In the genomic region with DNA sequence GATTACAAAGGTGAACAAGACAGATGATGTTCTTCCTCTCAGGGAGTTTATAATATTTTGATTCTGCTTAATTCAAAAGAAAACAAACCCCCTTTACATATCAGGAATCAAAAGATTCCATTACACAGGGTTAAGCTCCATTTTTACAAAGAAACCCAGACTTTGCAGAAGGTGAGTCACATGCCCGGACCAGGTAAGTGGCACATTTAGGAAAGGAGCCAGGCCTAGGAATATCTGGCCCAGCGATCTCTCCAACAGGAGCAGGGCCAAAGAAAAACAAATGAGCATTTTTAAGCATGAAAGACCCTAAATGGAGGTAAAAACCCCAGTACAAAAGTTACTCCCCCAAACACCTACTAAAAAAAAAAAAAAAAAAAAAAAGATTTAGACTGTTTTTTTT, we compare ENCODE assay signal across 8 cellular contexts. TPM values are rescaled to one million over a fixed set of nuclear protein-coding genes. Genes with fewer than 3 reads are reported as not detected.
DNase-seq lines count a peak whose midpoint lies in the region; ATAC-seq, FAIRE-seq and TF ChIP-seq lines count a peak whose summit lies in the region.

No MANE protein-coding gene starts in this region.

- intact Hi-C loops in cardiac septum (cut with DNase I) (loop anchor here (1.0 to 10.0 kb wide), 4 partner anchors 9 to 418 kb away; partner anchors contain the start of gene ITPRIP), GM12878 (cut with micrococcal nuclease; ENCODE audit: unreplicated experiment) (loop anchor here (5.0 to 10.0 kb wide), 3 partner anchors 50 to 418 kb away; partner anchors contain the start of genes ITPRIP, SFR1 and SLK), upper lobe of right lung (cut with DNase I) (no loop called here)

- SMC1A ChIA-PET in GM12878 (lab: Charles Lee; ENCODE audit: uncharacterized antibody, unreplicated experiment), result interaction anchor here (0.6 to 1.9 kb wide), 8 partner anchors 24 to 207 kb away, joined by 3 to 7 read pairs (median 4); partner anchors contain the start of gene SFR1

- H2BK15ac ChIP-seq in mesenchymal stem cell (ENCODE audit: low read depth, poor library complexity, severe bottlenecking), result no peak overlapping the region

- FAIRE-seq in GM12878 (lab: Jason Lieb, UNC), result no peak

- H3K4me1 ChIP-seq in cardiac muscle cell (ENCODE audit: low read depth), result peaks cover 23% of the 10 kb centered on the region
- H3K4me1 ChIP-seq in GM12878 (ENCODE audit: control insufficient read depth, insufficient read depth, low read length), result peaks cover 11% of the 10 kb centered on the region
- H3K4me1 ChIP-seq in mesenchymal stem cell (ENCODE audit: control insufficient read depth, insufficient read depth, low read depth, low read length), result peaks cover 13% of the 10 kb centered on the region
- peaks cover 24% of the 10 kb centered on the region for H3K4me1 ChIP-seq in upper lobe of right lung

- H3K9ac ChIP-seq in GM12878 (ENCODE audit: control insufficient read depth, insufficient read depth, low read length), result peak overlapping the region; percentile 89
- peak overlapping the region; percentile 97 for H3K9ac ChIP-seq in mesenchymal stem cell (ENCODE audit: low read length)

- no TSS peak for BruUV-seq in GM12878 (replicated peaks; lab: Mats Ljungman, UMichigan)

- H2BK12ac ChIP-seq in mesenchymal stem cell (ENCODE audit: low read length in 2 of 2), result no peak overlapping the region

- H3K36me3 ChIP-seq in cardiac muscle cell, result no peaks in the 10 kb centered on the region
- H3K36me3 ChIP-seq in GM12878 (ENCODE audit: control insufficient read depth in 2 of 2, insufficient read depth in 2 of 2, low read length in 1 of 2), result no peaks in the 10 kb centered on the region
- peaks cover 0 to 25% of the 10 kb centered on the region in 2 experiments for H3K36me3 ChIP-seq in mesenchymal stem cell (ENCODE audit: control insufficient read depth in 1 of 2, insufficient read depth in 2 of 2, low read depth in 1 of 2, low read length in 2 of 2)
- H3K36me3 ChIP-seq in upper lobe of right lung, result no peaks in the 10 kb centered on the region

- 50% methylated on average over 2 of the region's 2 CpGs for WGBS in GM12878 (ENCODE audit: insufficient coverage, insufficient replicate concordance, low lambda C conversion rate, missing lambda C conversion rate)
- 94% methylated on average over 2 of the region's 2 CpGs for WGBS in mesenchymal stem cell

- no peaks in the 10 kb centered on the region for H4K20me1 ChIP-seq in GM12878 (ENCODE audit: control insufficient read depth, insufficient read depth)

- in situ Hi-C loops in GM12878 (cut with MboI), result no loop called here

- TF ChIP-seq RAD21 in GM12878 (IDR thresholded peaks at IDR 0.05; ENCODE audit: insufficient read depth, low read depth, low read length), result no peak

- ATAC-seq in GM12878, result no peak
- no peak for ATAC-seq in upper lobe of right lung

- H2BK5ac ChIP-seq in mesenchymal stem cell (ENCODE audit: low read depth, low read length, poor library complexity, severe bottlenecking), result no peak overlapping the region

- no peak for TF ChIP-seq CTCF in cardiac muscle cell (IDR thresholded peaks at IDR 0.05; ENCODE audit: low read depth, low read length)
- no peak for TF ChIP-seq CTCF in GM12878 (IDR thresholded peaks at IDR 0.05 in 2 of 3, conservative IDR thresholded peaks at IDR 0.05 in 1 of 3; ENCODE audit: control insufficient read depth in 2 of 3, extremely low read depth in 1 of 3, insufficient read depth in 1 of 3, low read depth in 3 of 3, low read length in 3 of 3)
- no peak for TF ChIP-seq CTCF in upper lobe of right lung (IDR thresholded peaks at IDR 0.05)

- no peak for TF ChIP-seq EP300 in GM12878 (IDR thresholded peaks at IDR 0.05; ENCODE audit: borderline replicate concordance in 1 of 2, control insufficient read depth in 1 of 2, low read depth in 2 of 2, low read length in 2 of 2)

- H2BK120ac ChIP-seq in mesenchymal stem cell (ENCODE audit: low read depth, low read length), result no peak overlapping the region

- H3K23ac ChIP-seq in mesenchymal stem cell (ENCODE audit: low read length in 2 of 2), result no peak overlapping the region

- H3K18ac ChIP-seq in mesenchymal stem cell (ENCODE audit: low read depth in 1 of 2, low read length in 2 of 2), result no peak overlapping the region

- H3K9me3 ChIP-seq in cardiac muscle cell (ENCODE audit: low read depth) (no peaks in the 10 kb centered on the region), GM12878 (replicated peaks; ENCODE audit: control insufficient read depth, insufficient read depth, low read length) (peaks cover 6% of the 10 kb centered on the region), mesenchymal stem cell (ENCODE audit: control insufficient read depth, low read length) (no peaks in the 10 kb centered on the region), upper lobe of right lung (no peaks in the 10 kb centered on the region)

- no peaks in the 10 kb centered on the region for H3K27me3 ChIP-seq in cardiac muscle cell
- H3K27me3 ChIP-seq in GM12878 (replicated peaks in 1 of 2; ENCODE audit: control insufficient read depth in 2 of 2, insufficient read depth in 2 of 2, low read length in 1 of 2), result no peaks in the 10 kb centered on the region
- no peaks in the 10 kb centered on the region for H3K27me3 ChIP-seq in mesenchymal stem cell (ENCODE audit: control insufficient read depth in 1 of 2, insufficient read depth in 1 of 2, low read length in 2 of 2)
- H3K27me3 ChIP-seq in upper lobe of right lung, result no peaks in the 10 kb centered on the region

- no peak overlapping the region for H4K8ac ChIP-seq in mesenchymal stem cell (ENCODE audit: low read length)

- POLR2A ChIA-PET in GM12878 (lab: Charles Lee), result interaction anchor here (0.6 to 3.3 kb wide), 7 partner anchors 7 to 66 kb away, joined by 3 to 10 read pairs (median 5); no protein-coding TSS in a partner anchor

- RAD21 ChIA-PET in GM12878 (lab: Charles Lee; ENCODE audit: unreplicated experiment), result interaction anchor here (1.1 to 2.5 kb wide), 3 partner anchors 9 to 206 kb away, joined by 3 to 8 read pairs (median 4); no protein-coding TSS in a partner anchor

- H3K4me3 ChIP-seq in cardiac muscle cell (peak overlapping the region; percentile 66), GM12878 (peak overlapping the region; percentile 83), mesenchymal stem cell (ENCODE audit: insufficient read depth in 1 of 2, low read depth in 1 of 2, low read length in 2 of 2) (peak overlapping the region in 1 of 2 experiments; percentile 93), upper lobe of right lung (peak overlapping the region; percentile 76)

- no peak for DNase-seq in cardiac muscle cell (ENCODE audit: low read depth in 1 of 2, low spot score in 1 of 2)
- DNase-seq in cardiac septum (ENCODE audit: low spot score), result no peak
- no peak for DNase-seq in GM12878 (ENCODE audit: low read depth, low spot score)
- no peak for DNase-seq in mesenchymal stem cell
- DNase-seq in upper lobe of right lung, result no peak
- DNase-seq in DMS114 treated with DMSO at 0.1 percent for 48 hours (lab: John Stamatoyannopoulos, UW; ENCODE audit: unreplicated experiment), result no peak
- no peak for DNase-seq in mesenteric fat pad (ENCODE audit: low spot score)
- DNase-seq in 8988T, result no peak

- peaks cover 19% of the 10 kb centered on the region for H3K79me2 ChIP-seq in GM12878 (ENCODE audit: control insufficient read depth, insufficient read depth, low read length)

- no peak overlapping the region for H3K4ac ChIP-seq in mesenchymal stem cell (ENCODE audit: low read depth in 1 of 2, low read length in 2 of 2)

- peaks cover 14% of the 10 kb centered on the region for H3K79me1 ChIP-seq in mesenchymal stem cell (replicated peaks; ENCODE audit: low read length, poor library complexity, severe bottlenecking)

- H3K14ac ChIP-seq in mesenchymal stem cell (ENCODE audit: low read length in 2 of 2), result no peak overlapping the region

- H3K4me2 ChIP-seq in GM12878 (ENCODE audit: control insufficient read depth, insufficient read depth) (peak overlapping the region; percentile 83), mesenchymal stem cell (ENCODE audit: low read length, poor library complexity, severe bottlenecking) (peak overlapping the region; percentile 86)

- H2AFZ ChIP-seq in GM12878 (ENCODE audit: control insufficient read depth, low read depth, low read length) (no peak overlapping the region), mesenchymal stem cell (ENCODE audit: low read depth, low read length) (no peak overlapping the region)

- no peak overlapping the region for H2AK5ac ChIP-seq in mesenchymal stem cell (ENCODE audit: low read length, severe bottlenecking)

- H4K91ac ChIP-seq in mesenchymal stem cell (ENCODE audit: low read length), result no peak overlapping the region

- no peak overlapping the region for H3K27ac ChIP-seq in cardiac muscle cell
- peak overlapping the region; percentile 83 for H3K27ac ChIP-seq in GM12878 (ENCODE audit: control insufficient read depth, insufficient read depth)
- peak overlapping the region; percentile 100 for H3K27ac ChIP-seq in mesenchymal stem cell (ENCODE audit: low read length, poor library complexity, severe bottlenecking)
- H3K27ac ChIP-seq in upper lobe of right lung, result peak overlapping the region; percentile 97

- TF ChIP-seq POLR2A in GM12878 (IDR thresholded peaks at IDR 0.05; ENCODE audit: low read depth, low read length), result no peak

- CTCF ChIA-PET in GM12878 (lab: Yijun Ruan, JAX), result interaction anchor here (0.6 kb wide), 1 partner anchor 30 kb away, joined by 3 read pairs; no protein-coding TSS in a partner anchor

RNA-seq across cellular contexts. Expression of gene STN1, which starts 1.1 kb away (rescaled TPM):
- total RNA-seq in cardiac muscle cell (39.5 and 44.7 TPM in 2 replicates), cardiac septum (33.9 TPM), GM12878 (2014; rRNA removed) (26.7 and 33.4 TPM in 2 replicates), GM12878 (2014; rRNA removed; fragmentation: Illumina TruSeq; extraction: Trizol) (30.4 and 33.3 TPM in 2 replicates), GM12878 (2021) (21.7 and 22.2 TPM in 2 replicates), upper lobe of right lung (42.3 TPM), mesenteric fat pad (18.9 TPM)
- polyA plus RNA-seq in cardiac muscle cell (43.5 and 73.0 TPM in 2 replicates), GM12878 (2011; rRNA removed) (31.8 and 35.7 TPM in 2 replicates), GM12878 (2014; fragmentation: Illumina TruSeq; extraction: Trizol) (28.7 and 31.1 TPM in 2 replicates), GM12878 (2014; fragmentation: Nextera tagmentation; extraction: Ambion mirVana) (10 to 100 TPM; 26.5 to 27.8 TPM), GM12878 (2014; rRNA removed) (24.9 and 29.3 TPM in 2 replicates), GM12878 (2016; fragmentation: Nextera tagmentation; extraction: Ambion mirVana) (10 to 100 TPM; 26.7 to 31.6 TPM)
- total RNA-seq in GM12878 (2013; cell fraction: nucleolus; rRNA removed), result 23.1 and 23.8 TPM in 2 replicates
- polyA plus RNA-seq in GM12878 (2011; ENCODE audit: low read depth), result 16.4 TPM
- polyA plus RNA-seq in GM12878 (2011; cell fraction: cytosol; rRNA removed), result 25.6 and 29.5 TPM in 2 replicates
- 14.9 and 19.3 TPM in 2 replicates for polyA plus RNA-seq in GM12878 (2011; cell fraction: nucleus; rRNA removed)
- 17.3 and 22.5 TPM in 2 replicates for polyA plus RNA-seq in GM12878 (2012)
- polyA minus RNA-seq in GM12878 (2011; rRNA and poly(A)+ RNA removed), result 23.8 and 24.4 TPM in 2 replicates
- 5.9 and 7.6 TPM in 2 replicates for polyA minus RNA-seq in GM12878 (2011; cell fraction: cytosol; rRNA and poly(A)+ RNA removed)
- polyA minus RNA-seq in GM12878 (2011; cell fraction: nucleus; rRNA and poly(A)+ RNA removed), result 7.4 TPM in 2 replicates
- polyA plus RNA-seq in mesenchymal stem cell (2013, experiment 1 of 2), result 18.5 TPM
- 19.1 TPM for polyA plus RNA-seq in mesenchymal stem cell (2013, experiment 2 of 2)

RNA-seq across cellular contexts. Expression of gene SLK, which starts 50.0 kb away (rescaled TPM):
- 34.8 and 43.8 TPM in 2 replicates for total RNA-seq in cardiac muscle cell
- polyA plus RNA-seq in cardiac muscle cell, result 24.1 and 35.2 TPM in 2 replicates
- 59.7 TPM for total RNA-seq in cardiac septum
- 36.3 TPM in 2 replicates for total RNA-seq in GM12878 (2013; cell fraction: nucleolus; rRNA removed)
- 15.1 and 16.8 TPM in 2 replicates for total RNA-seq in GM12878 (2014; rRNA removed)
- 24.2 and 27.0 TPM in 2 replicates for total RNA-seq in GM12878 (2014; rRNA removed; fragmentation: Illumina TruSeq; extraction: Trizol)
- total RNA-seq in GM12878 (2021), result 15.0 and 17.5 TPM in 2 replicates
- polyA plus RNA-seq in GM12878 (2011; ENCODE audit: low read depth), result 4.9 TPM
- polyA plus RNA-seq in GM12878 (2011; rRNA removed), result 12.8 and 21.1 TPM in 2 replicates
- polyA plus RNA-seq in GM12878 (2011; cell fraction: cytosol; rRNA removed), result 3.3 and 3.8 TPM in 2 replicates
- polyA plus RNA-seq in GM12878 (2011; cell fraction: nucleus; rRNA removed), result 9.1 and 11.5 TPM in 2 replicates
- polyA plus RNA-seq in GM12878 (2012), result 6.0 and 9.6 TPM in 2 replicates
- 16.8 and 20.8 TPM in 2 replicates for polyA plus RNA-seq in GM12878 (2014; fragmentation: Illumina TruSeq; extraction: Trizol)
- polyA plus RNA-seq in GM12878 (2014; fragmentation: Nextera tagmentation; extraction: Ambion mirVana), result 1 to 10 TPM; 6.0 to 6.4 TPM
- polyA plus RNA-seq in GM12878 (2014; rRNA removed), result 7.4 and 9.3 TPM in 2 replicates
- polyA plus RNA-seq in GM12878 (2016; fragmentation: Nextera tagmentation; extraction: Ambion mirVana), result 1 to 10 TPM; 2.5 to 3.4 TPM
- polyA minus RNA-seq in GM12878 (2011; rRNA and poly(A)+ RNA removed), result 8.0 and 10.5 TPM in 2 replicates
- 6.9 and 12.6 TPM in 2 replicates for polyA minus RNA-seq in GM12878 (2011; cell fraction: cytosol; rRNA and poly(A)+ RNA removed)
- polyA minus RNA-seq in GM12878 (2011; cell fraction: nucleus; rRNA and poly(A)+ RNA removed), result 6.3 and 8.2 TPM in 2 replicates
- 29.7 TPM for polyA plus RNA-seq in mesenchymal stem cell (2013, experiment 1 of 2)
- 29.4 TPM for polyA plus RNA-seq in mesenchymal stem cell (2013, experiment 2 of 2)
- total RNA-seq in upper lobe of right lung, result 46.7 TPM
- total RNA-seq in mesenteric fat pad, result 41.9 TPM
